36 cellular contexts compared by ENCODE assay signal in the genomic region with DNA sequence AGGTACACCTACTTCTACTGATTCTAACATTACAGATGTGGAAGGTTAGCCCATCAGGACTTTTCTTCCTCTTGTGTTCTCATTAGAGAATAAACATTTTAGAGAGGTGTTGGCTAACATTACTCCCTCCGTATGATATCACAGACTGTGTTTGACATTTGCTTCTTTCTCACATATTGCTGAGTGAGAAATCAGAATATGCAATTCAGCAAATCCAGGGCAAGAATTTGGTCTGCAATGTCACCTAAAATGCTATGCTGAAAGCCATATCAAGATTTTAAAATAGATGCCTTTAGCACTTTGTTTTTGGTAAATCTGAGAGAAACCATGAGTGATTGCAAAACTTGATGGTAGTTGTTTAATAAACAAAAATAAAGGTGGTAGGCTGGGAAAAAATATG.
"Had no signal": no experiment of that assay in that cellular context is flagged by ENCODE, and none has a peak within 500 bp of the region (broad histone marks: within the 10 kb centered on the region; RNA-seq: fewer than 3 reads in every experiment).

No MANE protein-coding gene starts in this region.

- H3K27me3 ChIP-seq: MG63 had no signal

- H3K9me3 ChIP-seq: MG63 had no signal

- H3K4me3 ChIP-seq: MG63 had no signal

- H3K36me3 ChIP-seq: MG63 had no signal

- DNase-seq: MG63, MM.1S, MV-4-11, NCI-H1048, NCI-H1092, NCI-H1092 treated with DMSO at 0.1 percent for 48 hours, NCI-H1105, NCI-H1105 treated with DMSO at 0.1 percent for 48 hours, NCI-H1417, NCI-H1417 treated with DMSO at 0.1 percent for 48 hours, NCI-H1436, NCI-H1436 treated with DMSO at 0.1 percent for 48 hours, NCI-H146, NCI-H1694, NCI-H1694 treated with DMSO at 0.1 percent for 48 hours, NCI-H187, NCI-H187 treated with DMSO at 0.1 percent for 48 hours, NCI-H1930, NCI-H2029, NCI-H2029 treated with DMSO at 0.1 percent for 48 hours, NCI-H2081, NCI-H2081 treated with DMSO at 0.1 percent for 48 hours, NCI-H2107, NCI-H2171, NCI-H2171 treated with DMSO at 0.1 percent for 48 hours, NCI-H2227 treated with DMSO at 0.1 percent for 48 hours, NCI-H226, NCI-H345, NCI-H446, NCI-H446 treated with DMSO at 0.1 percent for 48 hours, NCI-H510A, NCI-H510A treated with DMSO at 0.1 percent for 48 hours, NCI-H524, NCI-H524 treated with DMSO at 0.1 percent for 48 hours, NCI-H526, NCI-H526 treated with DMSO at 0.1 percent for 48 hours had no signal
